In the genomic region with DNA sequence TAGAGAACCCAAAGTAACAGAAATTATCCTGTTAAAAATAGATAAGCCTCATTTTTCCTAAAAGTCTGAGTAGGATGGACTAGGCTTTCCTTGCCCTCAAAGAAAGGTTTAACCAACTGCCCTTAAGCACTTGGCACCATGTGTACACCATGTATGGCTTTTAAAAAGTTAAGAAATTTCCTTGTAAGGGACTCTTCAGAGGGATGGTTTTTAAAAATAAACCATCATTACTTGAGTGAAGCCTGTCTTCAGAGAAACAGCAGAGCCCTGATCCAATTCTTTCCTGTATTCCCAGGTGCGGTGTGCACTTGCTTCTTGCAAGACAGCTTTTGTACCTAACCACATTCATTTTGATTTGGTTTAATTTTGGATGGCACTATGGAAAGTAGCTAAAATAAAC, we compare ENCODE assay signal across 7 cellular contexts. TPM values are rescaled to one million over a fixed set of nuclear protein-coding genes. Genes with fewer than 3 reads are reported as not detected.
DNase-seq lines count a peak whose midpoint lies in the region; ATAC-seq and TF ChIP-seq lines count a peak whose summit lies in the region.

No MANE protein-coding gene starts in this region.

- no peak for ATAC-seq in HCT116
- no peak for ATAC-seq in Panc1

- H3K79me2 ChIP-seq in HCT116 (ENCODE audit: insufficient read depth, low read length), result peaks cover 7% of the 10 kb centered on the region; the same call in 1 of the 2 replicates
- no peaks in the 10 kb centered on the region for H3K79me2 ChIP-seq in fibroblast of lung (ENCODE audit: control insufficient read depth, insufficient read depth, low read length)

- RAD21 ChIA-PET in HCT116 (lab: Charles Lee; ENCODE audit: low non-redundant PET in 1 of 2, low total read pairs in 2 of 2, uncharacterized antibody in 2 of 2, unreplicated experiment in 2 of 2), result no interaction called here

- TF ChIP-seq POLR2A in HCT116 (IDR thresholded peaks at IDR 0.05; ENCODE audit: borderline replicate concordance, extremely low read depth, insufficient read depth, insufficient read length), result no peak

- in situ Hi-C loops in Panc1 (cut with HindIII; ENCODE audit: low pct_unique_long_range_greater_than_20kb, low sequenced_read_pairs) (no loop called here), GM13977 (cut with MboI; ENCODE audit: low pct_unique_long_range_greater_than_20kb, low sequenced_read_pairs, unreplicated experiment) (no loop called here)

- POLR2A ChIA-PET in HCT116 (lab: Charles Lee) (no interaction called here), Panc1 (lab: Charles Lee) (no interaction called here)

- H3K4me3 ChIP-seq in HCT116 (replicated peaks in 1 of 2; ENCODE audit: low read depth in 1 of 2, low read length in 2 of 2), result peak overlapping the region; percentile 62 to 69
- H3K4me3 ChIP-seq in Panc1 (ENCODE audit: low read depth in 2 of 2, low read length in 2 of 2), result peak overlapping the region; percentile 74 to 84
- peak overlapping the region; percentile 45 to 78 (median 72) for H3K4me3 ChIP-seq in fibroblast of lung (replicated peaks in 1 of 4; ENCODE audit: control extremely low read depth in 1 of 4, insufficient read depth in 1 of 4, low read depth in 3 of 4, low read length in 4 of 4)
- H3K4me3 ChIP-seq in skin epidermis, result peak overlapping the region in 6 of 7 experiments; percentile 72 to 82 (median 78)

- intact Hi-C loops in HCT116 (cut with micrococcal nuclease) (loop anchor here (2.0 kb wide), 1 partner anchor 71 kb away; no protein-coding TSS in a partner anchor), Panc1 (cut with micrococcal nuclease; ENCODE audit: unreplicated experiment) (loop anchor here (10.0 kb wide), 1 partner anchor 109 kb away; a partner anchor contains a TSS)

- no peak for TF ChIP-seq RAD21 in HCT116 (IDR thresholded peaks at IDR 0.05; ENCODE audit: low read depth)

- CTCF ChIA-PET in HCT116 (lab: Charles Lee) (no interaction called here), Panc1 (lab: Charles Lee) (no interaction called here)

- peak overlapping the region; percentile 75 for H3K9ac ChIP-seq in HCT116 (ENCODE audit: low read length)
- H3K9ac ChIP-seq in fibroblast of lung (ENCODE audit: insufficient read depth, low read length), result no peak overlapping the region

- H4K20me1 ChIP-seq in HCT116 (ENCODE audit: insufficient read depth), result no peaks in the 10 kb centered on the region
- H4K20me1 ChIP-seq in fibroblast of lung (ENCODE audit: control insufficient read depth, extremely low read depth, insufficient read depth, low read length), result no peaks in the 10 kb centered on the region

- no peaks in the 10 kb centered on the region for H3K9me2 ChIP-seq in HCT116 (ENCODE audit: insufficient read depth)

- H2AFZ ChIP-seq in HCT116 (ENCODE audit: low read depth, low read length, poor library complexity, severe bottlenecking) (no peak overlapping the region), fibroblast of lung (ENCODE audit: low read length) (no peak overlapping the region)

- BruUV-seq in HCT116 (replicated peaks; lab: Mats Ljungman, UMichigan) (no TSS peak), Panc1 (replicated peaks; lab: Mats Ljungman, UMichigan) (TSS peak; percentile 88)

- TF ChIP-seq CTCF in HCT116 (IDR thresholded peaks at IDR 0.05 in 2 of 3, conservative IDR thresholded peaks at IDR 0.05 in 1 of 3; ENCODE audit: borderline replicate concordance in 1 of 3, insufficient read depth in 1 of 3, low read depth in 2 of 3, low read length in 2 of 3) (no peak), Panc1 (IDR thresholded peaks at IDR 0.05) (no peak), fibroblast of lung (conservative IDR thresholded peaks at IDR 0.05 in 1 of 2, IDR thresholded peaks at IDR 0.05 in 1 of 2; ENCODE audit: low read depth in 1 of 2, low read length in 2 of 2) (no peak), GM13977 (IDR thresholded peaks at IDR 0.05; ENCODE audit: extremely low read depth, insufficient read depth, missing control alignments) (no peak)

- H3K27me3 ChIP-seq in HCT116 (ENCODE audit: insufficient read depth, low read length), result no peaks in the 10 kb centered on the region
- no peaks in the 10 kb centered on the region for H3K27me3 ChIP-seq in Panc1 (ENCODE audit: control insufficient read depth, insufficient read depth, low read length)
- no peaks in the 10 kb centered on the region for H3K27me3 ChIP-seq in fibroblast of lung (ENCODE audit: control insufficient read depth, insufficient read depth, low read length)

- H3K4me2 ChIP-seq in HCT116 (ENCODE audit: low read length) (peak overlapping the region; percentile 87), fibroblast of lung (ENCODE audit: extremely low read depth, insufficient read depth, low read length) (peak overlapping the region; percentile 99)

- peaks cover 0 to 7% of the 10 kb centered on the region in 2 experiments; a peak in 1 of 4 replicates for H3K36me3 ChIP-seq in HCT116 (ENCODE audit: control insufficient read depth in 1 of 2, insufficient read depth in 2 of 2, low read length in 2 of 2)
- H3K36me3 ChIP-seq in Panc1 (ENCODE audit: control insufficient read depth, insufficient read depth, low read length), result no peaks in the 10 kb centered on the region
- no peaks in the 10 kb centered on the region for H3K36me3 ChIP-seq in fibroblast of lung (ENCODE audit: control insufficient read depth, insufficient read depth, low read length)

- DNase-seq in HCT116 (ENCODE audit: low read depth, low spot score), result no peak
- no peak for DNase-seq in Panc1 (ENCODE audit: low read depth, low spot score)
- DNase-seq in fibroblast of lung (ENCODE audit: low read depth in 2 of 2), result no peak
- DNase-seq in SIG-M5 (lab: John Stamatoyannopoulos, UW), result no peak
- DNase-seq in GM13977 (ENCODE audit: low spot score), result no peak
- DNase-seq in retina, result no peak

- H3K27ac ChIP-seq in HCT116 (ENCODE audit: low read depth, low read length) (no peak overlapping the region; the same call in 1 of the 2 replicates), Panc1 (ENCODE audit: low read length) (peak overlapping the region; percentile 99), fibroblast of lung (ENCODE audit: insufficient read depth, low read length) (no peak overlapping the region), skin epidermis (peak overlapping the region in 15 of 21 experiments; percentile 86 to 99 (median 95))

- H3K9me3 ChIP-seq in HCT116 (ENCODE audit: control insufficient read depth in 1 of 2, insufficient read depth in 1 of 2, low read depth in 1 of 2, low read length in 2 of 2) (peaks cover 7 to 28% of the 10 kb centered on the region in 2 experiments; a peak in 1 of 4 replicates), Panc1 (ENCODE audit: control insufficient read depth, insufficient read depth, low read depth, low read length) (peaks cover 6% of the 10 kb centered on the region; the same call in 1 of the 2 replicates), fibroblast of lung (ENCODE audit: control insufficient read depth, insufficient read depth, low read depth, low read length) (no peaks in the 10 kb centered on the region)

- H3K4me1 ChIP-seq in HCT116 (ENCODE audit: control insufficient read depth in 1 of 2, insufficient read depth in 2 of 2, low read length in 2 of 2) (peaks cover 8 to 32% of the 10 kb centered on the region in 2 experiments; a peak in 3 of 4 replicates), Panc1 (ENCODE audit: control insufficient read depth, insufficient read depth, low read length) (peaks cover 11% of the 10 kb centered on the region), fibroblast of lung (ENCODE audit: control insufficient read depth, extremely low read depth, insufficient read depth, low read length) (peaks cover 3% of the 10 kb centered on the region)

TF ChIP-seq in HCT116, 20 proteins besides CTCF, POLR2A, EP300 and RAD21:
- TF ChIP-seq EZH2 (IDR thresholded peaks at IDR 0.05), result no peak
- TF ChIP-seq CBX3 (IDR thresholded peaks at IDR 0.05; ENCODE audit: low read depth), result no peak
- TF ChIP-seq SP1 (IDR thresholded peaks at IDR 0.05; ENCODE audit: low read depth), result peak; percentile 6; the same call in 1 of the 2 replicates

RNA-seq across cellular contexts. Expression of a gene that starts 1.1 kb away (rescaled TPM):
- total RNA-seq in HCT116 (2021; ENCODE audit: unreplicated experiment) (8.6 TPM), Panc1 (2021; ENCODE audit: unreplicated experiment) (12.0 TPM), fibroblast of lung (6.3 and 6.4 TPM in 2 replicates)
- 2.2 and 2.8 TPM in 2 replicates for polyA plus RNA-seq in HCT116 (2012)
- 6.4 TPM for polyA plus RNA-seq in Panc1 (2012; ENCODE audit: insufficient read length)
- 5.5 and 6.0 TPM in 2 replicates for polyA plus RNA-seq in fibroblast of lung
- 3.2 and 3.5 TPM in 2 replicates for polyA plus RNA-seq in fibroblast of lung (2012)
- 0.63 and 1.5 TPM in 2 replicates for polyA minus RNA-seq in fibroblast of lung (ENCODE audit: low replicate concordance)

Comparison
In these comparisons a context has a peak if more than half of its experiments do, and no peak if none do; other contexts are left out.
1. H3K27ac ChIP-seq: peak in Panc1 (single experiment) and skin epidermis (15 of 21); none in HCT116 (single experiment) and fibroblast of lung (single experiment).
2. Peak in every context shown above with its lines, with median percentiles within 50 percentile points of each other: H3K4me3 ChIP-seq.